In the genomic region with DNA sequence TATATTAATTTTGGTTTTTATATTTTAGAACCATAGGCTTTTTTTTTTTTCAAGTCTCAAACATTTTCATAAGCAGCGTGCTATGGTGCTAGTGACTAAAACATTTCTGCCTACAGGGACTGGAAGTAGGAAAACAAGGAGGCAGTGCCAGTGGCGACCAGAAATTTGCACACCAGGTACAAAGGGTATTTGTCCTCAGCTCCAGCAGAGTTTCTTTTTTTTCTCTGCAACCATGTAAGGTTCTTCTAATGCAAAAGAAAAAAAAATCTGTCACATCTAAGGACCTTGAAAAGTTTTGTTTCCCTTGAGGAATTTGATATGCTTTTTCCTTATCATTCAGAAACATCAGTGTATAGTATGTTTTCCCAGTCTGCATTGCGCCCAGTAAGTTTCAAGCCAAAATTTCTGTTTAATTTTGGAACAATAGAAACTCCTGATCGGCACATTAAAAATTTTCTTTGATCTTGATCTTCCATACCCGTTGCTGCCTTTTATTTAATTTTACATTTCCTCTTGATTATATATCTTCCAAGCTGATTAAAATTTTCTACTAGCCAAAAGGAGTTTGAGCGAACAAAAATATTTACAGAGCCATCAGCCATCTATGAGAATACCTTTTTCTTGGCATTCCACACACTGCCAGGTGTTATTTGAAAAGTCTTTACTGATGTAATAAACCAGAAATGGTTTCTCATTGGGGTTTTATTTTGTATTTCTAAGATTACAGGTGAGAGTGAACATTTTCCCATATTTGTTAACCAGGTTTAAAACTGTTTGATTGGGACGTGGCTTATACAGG, we compare ENCODE assay signal across 8 cellular contexts. TPM values are rescaled to one million over a fixed set of nuclear protein-coding genes. Genes with fewer than 3 reads are reported as not detected.
DNase-seq lines count a peak whose midpoint lies in the region; ATAC-seq and TF ChIP-seq lines count a peak whose summit lies in the region.

No MANE protein-coding gene starts in this region.

- H3K4me1 Mint-ChIP-seq in T-helper 17 cell = peaks cover 29% of the 10 kb centered on the region

- H3K27me3 Mint-ChIP-seq in T-helper 17 cell = no peaks in the 10 kb centered on the region

- H3K36me3 ChIP-seq in spleen = no peaks in the 10 kb centered on the region

- H3K27me3 ChIP-seq in right cardiac atrium (ENCODE audit: control insufficient read depth, insufficient read depth) = no peaks in the 10 kb centered on the region
- H3K27me3 ChIP-seq in spleen (replicated peaks in 1 of 7) = no peaks in the 10 kb centered on the region

- 63% methylated on average over 7 of the region's 7 CpGs for WGBS in right cardiac atrium
- WGBS in spleen, 5 donors = 69 to 77% (median 71%) methylated on average over 7 of the region's 7 CpGs

- H3K4me1 ChIP-seq in right cardiac atrium (ENCODE audit: control insufficient read depth, insufficient read depth, low read length) = no peaks in the 10 kb centered on the region
- peaks cover 21 to 50% (median 40%) of the 10 kb centered on the region in 6 donors for H3K4me1 ChIP-seq in spleen

- peak overlapping the region; percentile 68 for H3K4me3 ChIP-seq in right cardiac atrium (ENCODE audit: low read length)
- H3K4me3 ChIP-seq in spleen = peak overlapping the region; percentile 29 to 98 (median 94)

- intact Hi-C loops in right cardiac atrium (cut with DNase I) (no loop called here), spleen (cut with DNase I; ENCODE audit: low total_unique reads) (no loop called here)

- H3K27ac ChIP-seq in right cardiac atrium (ENCODE audit: low read length) = no peak overlapping the region
- H3K27ac ChIP-seq in spleen = peak overlapping the region; percentile 77 to 92 (median 90)

- H3K36me3 Mint-ChIP-seq in T-helper 17 cell (ENCODE audit: low read depth) = peaks cover 8% of the 10 kb centered on the region

- peak overlapping the region; percentile 96 for H3K4me3 Mint-ChIP-seq in T-helper 17 cell

- H3K27ac Mint-ChIP-seq in T-helper 17 cell = peak overlapping the region; percentile 92

- H3K9me3 ChIP-seq in T-helper 17 cell (ENCODE audit: control insufficient read depth, low read length, poor library complexity, severe bottlenecking) (no peaks in the 10 kb centered on the region), right cardiac atrium (ENCODE audit: control insufficient read depth, low read length) (no peaks in the 10 kb centered on the region), spleen (no peaks in the 10 kb centered on the region)

- ATAC-seq in T-helper 17 cell = no peak
- no peak for ATAC-seq in right cardiac atrium
- no peak for ATAC-seq in GM18498 (IDR thresholded peaks at IDR 0.05; ENCODE audit: unreplicated experiment)

- no peak for TF ChIP-seq CTCF in spleen (IDR thresholded peaks at IDR 0.05 in 8 of 11, conservative IDR thresholded peaks at IDR 0.05 in 3 of 11)

- TF ChIP-seq POLR2A in spleen (IDR thresholded peaks at IDR 0.05) = no peak

- DNase-seq in DMS53 (lab: John Stamatoyannopoulos, UW) (peak; percentile 39), DMS53 treated with DMSO at 0.1 percent for 48 hours (lab: John Stamatoyannopoulos, UW; ENCODE audit: unreplicated experiment) (no peak), T-helper 17 cell (no peak), right cardiac atrium (no peak), spleen (no peak), medulla oblongata (ENCODE audit: extremely low spot score) (no peak), anterior cingulate cortex (lab: John Stamatoyannopoulos, UW) (no peak)

RNA-seq across cellular contexts. Expression of a gene that starts 1.0 kb away (rescaled TPM):
- total RNA-seq in T-helper 17 cell (10 to 100 TPM; 15.8 to 18.8 TPM), right cardiac atrium (10 to 100 TPM; 24.3 to 29.4 (median 26.5) TPM), spleen (10 to 100 TPM; 21.2 to 33.7 (median 22.1) TPM)
- polyA plus RNA-seq in right cardiac atrium (8.6 TPM), spleen (1 to 10 TPM; 4.8 to 7.1 (median 5.9) TPM)

RNA-seq across cellular contexts. Expression of a gene that starts 18.2 kb away (rescaled TPM):
- total RNA-seq in T-helper 17 cell (10 to 100 TPM in 1 of 2 donors, 1 to 10 TPM in 1; 8.8 to 10.3 TPM), right cardiac atrium (10 to 100 TPM; 14.8 to 17.1 (median 16.6) TPM), spleen (10 to 100 TPM; 13.8 to 20.3 (median 16.1) TPM)
- polyA plus RNA-seq in right cardiac atrium (15.4 TPM), spleen (10 to 100 TPM; 13.3 to 21.0 (median 18.0) TPM)
